Comparison of ENCODE assay signal across 2 cellular contexts in genomic region chr5:93193756-93194155, GRCh38.
TF ChIP-seq lines count a peak whose summit lies in the region.

No MANE protein-coding gene starts in this region.

TF ChIP-seq in IMR-90, 13 proteins besides CTCF, POLR2A, EP300 and RAD21 (continued from another document):
- TF ChIP-seq MXI1 (IDR thresholded peaks at IDR 0.05; ENCODE audit: borderline replicate concordance, low read depth, low read length) (no peak), FOS (IDR thresholded peaks at IDR 0.05; ENCODE audit: low read depth, low read length) (no peak), USF2 (IDR thresholded peaks at IDR 0.05; ENCODE audit: low read depth, low read length) (no peak)

TF ChIP-seq in liver, 16 proteins besides CTCF, POLR2A, EP300 and RAD21 (continued from another document):
- peak; percentile 29 for TF ChIP-seq NR2F2 (IDR thresholded peaks at IDR 0.05)
- no peak for TF ChIP-seq YY1 (IDR thresholded peaks at IDR 0.05)
- no peak for TF ChIP-seq SP1 (IDR thresholded peaks at IDR 0.05)
- no peak for TF ChIP-seq REST (IDR thresholded peaks at IDR 0.05)
- TF ChIP-seq GABPA (IDR thresholded peaks at IDR 0.05 in 1 of 2, conservative IDR thresholded peaks at IDR 0.05 in 1 of 2): no peak
- TF ChIP-seq HNF4A (conservative IDR thresholded peaks at IDR 0.05): no peak
- no peak for TF ChIP-seq FOXA1 (IDR thresholded peaks at IDR 0.05)
- no peak for TF ChIP-seq JUND (IDR thresholded peaks at IDR 0.05)
- peak in 1 of 2 donors; percentile 15 for TF ChIP-seq RXRA (IDR thresholded peaks at IDR 0.05)
- no peak for TF ChIP-seq TAF1 (conservative IDR thresholded peaks at IDR 0.05)
- no peak for TF ChIP-seq ATF3 (IDR thresholded peaks at IDR 0.05)
- no peak for TF ChIP-seq FOXA2 (IDR thresholded peaks at IDR 0.05)
TF ChIP-seq in liver: peak in this region for 2.
